Comparison of ENCODE assay signal across 1 cellular context in the genomic region with DNA sequence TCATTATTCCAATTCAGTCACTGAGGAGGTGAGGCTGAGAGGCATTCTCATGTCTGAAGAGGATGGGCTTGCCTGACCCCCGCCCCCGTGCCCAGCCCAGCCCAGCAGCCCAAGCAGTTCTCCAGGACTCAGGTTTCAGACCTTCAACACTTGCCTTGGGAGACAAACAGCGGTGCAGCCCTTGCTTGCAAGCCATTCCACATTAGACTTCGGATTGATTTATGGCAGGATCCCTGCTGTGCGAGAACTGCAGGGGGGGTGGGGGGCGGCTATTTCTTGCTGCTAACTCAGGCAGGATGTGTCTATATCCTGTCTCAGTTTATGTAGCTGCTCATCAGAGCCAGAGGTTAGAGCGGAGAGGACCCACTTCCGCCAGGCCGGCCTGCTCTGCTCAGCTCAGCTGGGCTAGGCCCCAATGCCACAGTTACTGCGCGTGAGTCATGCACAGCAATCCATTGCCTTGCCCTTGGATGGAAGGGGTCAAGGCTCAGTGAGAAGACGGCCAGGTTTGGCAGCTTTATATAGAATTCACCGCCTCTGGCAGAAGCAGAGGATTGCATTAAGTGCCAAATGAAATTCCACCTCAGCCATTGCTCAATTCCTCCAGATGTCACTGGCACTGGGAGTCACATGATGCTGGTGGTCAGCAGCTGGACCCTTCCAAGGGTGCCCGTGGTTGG.
TF ChIP-seq lines count a peak whose summit lies in the region.

No MANE protein-coding gene starts in this region.

TF ChIP-seq in GM23338, 12 proteins besides CTCF, POLR2A, EP300 and RAD21:
- TF ChIP-seq ZNF462 (CRISPR knock-in tag; IDR thresholded peaks at IDR 0.05) = no peak
